Comparison of ENCODE assay signal across 25 cellular contexts in genomic region chr14:76219873-76220272, GRCh38.
"Had no signal": no experiment of that assay in that cellular context is flagged by ENCODE, and none has a peak within 500 bp of the region (broad histone marks: within the 10 kb centered on the region; RNA-seq: fewer than 3 reads in every experiment).

No MANE protein-coding gene starts in this region.

- ATAC-seq: mucosa of descending colon; naive thymus-derived CD4-positive, alpha-beta T cell; natural killer cell treated with Interleukin-12 subunit alpha and Interleukin-12 subunit beta and Interleukin-15 and Interleukin-18, amount 100 ng/mL, for 72 hours; right lobe of liver; stimulated activated memory B cell treated with anti-CD40 and anti-IgM and Interleukin-4, amounts not matched to agents 10 μg/mL and 1 μg/mL and 100 μg/mL, for 72 hours; stimulated activated naive CD8-positive, alpha-beta T cell treated with anti-CD3 and anti-CD28 coated beads, Interleukin-15, amount 100 ng/mL, for 72 hours had no signal

- H3K4me1 Mint-ChIP-seq: immature natural killer cell; naive thymus-derived CD4-positive, alpha-beta T cell; stimulated activated memory B cell treated with anti-CD40 and anti-IgM and Interleukin-4, amounts not matched to agents 10 μg/mL and 1 μg/mL and 100 μg/mL, for 72 hours; stimulated activated naive CD8-positive, alpha-beta T cell treated with anti-CD3 and anti-CD28 coated beads, Interleukin-15, amount 100 ng/mL, for 72 hours had no signal

- H3K27ac ChIP-seq: left ventricle myocardium inferior, ovary, right atrium auricular region, right lobe of liver, tibial nerve, uterus had no signal

- H3K4me1 ChIP-seq: left ventricle myocardium inferior, right atrium auricular region, right lobe of liver, tibial nerve, uterus had no signal

- DNase-seq: immature natural killer cell; islet precursor cell; left ventricle myocardium inferior; mesendoderm; midbrain; mucosa of descending colon; naive thymus-derived CD4-positive, alpha-beta T cell; ovary; right lobe of liver; stimulated activated CD4-positive, alpha-beta T cell treated with anti-CD3 and anti-CD28 coated beads, Interleukin-1b, Interleukin-23, amount 100 ng/mL, for 48 hours; stimulated activated CD4-positive, alpha-beta T cell treated with anti-CD3 and anti-CD28 coated beads, Interleukin-2, amount 100 ng/mL, for 48 hours; stimulated activated CD4-positive, alpha-beta T cell treated with anti-CD3 and anti-CD28 coated beads, Interleukin-4, amount 100 ng/mL, for 4 hours; stimulated activated CD8-positive, alpha-beta memory T cell treated with anti-CD3 and anti-CD28 coated beads, Interleukin-4, amount 100 ng/mL, for 48 hours; stimulated activated naive CD4-positive, alpha-beta T cell treated with Interleukin-2 at 50 U/mL for 16 hours; stimulated activated naive CD8-positive, alpha-beta T cell treated with anti-CD3 and anti-CD28 coated beads, Interleukin-15, amount 100 ng/mL, for 72 hours; substantia nigra; uterus had no signal

- H3K27me3 Mint-ChIP-seq: progenitor cell of endocrine pancreas; stimulated activated memory B cell treated with anti-CD40 and anti-IgM and Interleukin-4, amounts not matched to agents 10 μg/mL and 1 μg/mL and 100 μg/mL, for 72 hours; stimulated activated naive CD8-positive, alpha-beta T cell treated with anti-CD3 and anti-CD28 coated beads, Interleukin-15, amount 100 ng/mL, for 72 hours; type B pancreatic cell had no signal

- H3K9me3 Mint-ChIP-seq: immature natural killer cell; natural killer cell treated with Interleukin-12 subunit alpha and Interleukin-12 subunit beta and Interleukin-15 and Interleukin-18, amount 100 ng/mL, for 72 hours had no signal

- H3K4me3 ChIP-seq: left ventricle myocardium inferior, lung, mucosa of descending colon, ovary, right atrium auricular region, right lobe of liver, smooth muscle cell, tibial nerve, uterus had no signal

- H3K27me3 ChIP-seq: ovary, right lobe of liver, tibial nerve, uterus had no signal

- H3K4me2 ChIP-seq: smooth muscle cell had no signal

- H3K36me3 Mint-ChIP-seq: type B pancreatic cell had no signal

- H3K36me3 ChIP-seq: left ventricle myocardium inferior, ovary, right atrium auricular region, right lobe of liver, tibial nerve, uterus had no signal

- H3K27ac Mint-ChIP-seq: immature natural killer cell; naive thymus-derived CD4-positive, alpha-beta T cell; natural killer cell treated with Interleukin-12 subunit alpha and Interleukin-12 subunit beta and Interleukin-15 and Interleukin-18, amount 100 ng/mL, for 72 hours; progenitor cell of endocrine pancreas; stimulated activated memory B cell treated with anti-CD40 and anti-IgM and Interleukin-4, amounts not matched to agents 10 μg/mL and 1 μg/mL and 100 μg/mL, for 72 hours; stimulated activated naive CD8-positive, alpha-beta T cell treated with anti-CD3 and anti-CD28 coated beads, Interleukin-15, amount 100 ng/mL, for 72 hours; type B pancreatic cell had no signal

- H3K4me3 Mint-ChIP-seq: immature natural killer cell; naive thymus-derived CD4-positive, alpha-beta T cell; natural killer cell treated with Interleukin-12 subunit alpha and Interleukin-12 subunit beta and Interleukin-15 and Interleukin-18, amount 100 ng/mL, for 72 hours; stimulated activated memory B cell treated with anti-CD40 and anti-IgM and Interleukin-4, amounts not matched to agents 10 μg/mL and 1 μg/mL and 100 μg/mL, for 72 hours; stimulated activated naive CD8-positive, alpha-beta T cell treated with anti-CD3 and anti-CD28 coated beads, Interleukin-15, amount 100 ng/mL, for 72 hours; type B pancreatic cell had no signal

- H3K9me3 ChIP-seq: mucosa of descending colon, ovary, uterus had no signal
